Comparison of ENCODE assay signal across 13 cellular contexts in the genomic region with DNA sequence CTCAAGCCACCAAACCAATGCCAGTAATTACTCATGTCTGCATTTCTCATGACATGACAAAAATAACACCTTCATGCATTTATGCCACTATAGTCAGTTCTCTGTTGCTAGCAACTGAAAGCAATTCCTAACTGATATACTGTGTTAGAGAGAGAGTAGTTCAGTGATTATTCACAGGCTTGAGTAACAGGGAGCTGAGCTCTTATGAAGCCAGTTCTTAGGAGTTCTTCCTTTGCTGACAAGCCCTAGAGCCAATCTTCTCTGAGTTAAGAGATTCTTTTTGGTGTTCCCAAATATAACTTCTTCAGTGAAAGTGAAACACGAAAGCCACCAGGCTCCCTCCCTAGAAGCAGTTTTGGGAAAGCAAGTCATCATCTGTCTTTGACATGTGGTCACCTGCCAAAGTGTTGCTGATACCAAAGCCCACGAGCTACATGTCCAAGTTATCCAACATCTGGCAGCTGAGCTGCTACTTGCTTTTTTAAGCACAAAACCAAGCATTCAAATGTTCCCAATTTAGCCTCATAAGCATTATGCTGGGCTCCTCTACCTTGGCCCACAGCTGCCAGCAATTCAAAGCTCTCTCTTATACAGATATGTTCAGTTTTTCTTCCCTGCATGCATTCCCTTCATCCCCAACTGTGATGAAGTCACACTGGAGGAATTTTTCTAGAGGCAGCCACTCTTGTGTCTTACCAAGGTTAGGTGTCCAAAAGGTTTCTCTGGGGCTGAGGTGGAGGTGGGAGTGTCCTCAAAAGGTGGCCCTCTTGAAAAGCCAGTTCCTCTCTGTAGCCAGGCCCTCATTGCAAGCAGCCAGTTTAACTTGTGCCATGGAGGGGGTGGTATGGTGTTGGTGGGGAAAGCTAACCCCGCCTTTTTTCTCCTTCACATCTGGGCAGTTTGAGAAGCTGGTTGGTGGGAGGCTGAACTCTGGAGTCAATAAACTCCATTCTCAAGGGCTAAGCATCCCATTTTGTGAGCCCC.
DNase-seq lines count a peak whose midpoint lies in the region; ATAC-seq and TF ChIP-seq lines count a peak whose summit lies in the region.
"Had no signal": no experiment of that assay in that cellular context is flagged by ENCODE, and none has a peak within 500 bp of the region (broad histone marks: within the 10 kb centered on the region; RNA-seq: fewer than 3 reads in every experiment).

No MANE protein-coding gene starts in this region.

- POLR2A ChIA-PET in OCI-LY7 (lab: Charles Lee) = no interaction called here

- DNase-seq in EH (ENCODE audit: low read depth) (peak; percentile 36), OCI-LY7 (ENCODE audit: low spot score) (no peak), fibroblast of mammary gland (ENCODE audit: low read depth) (peak; percentile 31), myocyte (ENCODE audit: low read depth) (peak; percentile 53), cerebellar cortex (ENCODE audit: low spot score) (no peak), NCI-H2107 treated with DMSO at 0.1 percent for 48 hours (lab: John Stamatoyannopoulos, UW; ENCODE audit: unreplicated experiment) (no peak), thyroid gland (no peak)
- DNase-seq: activated T-cell treated with anti-CD3 and anti-CD28 coated beads for 4 hours, dermis blood vessel endothelial cell, EL, NCI-H1092, NCI-H446 treated with DMSO at 0.1 percent for 48 hours had no signal

- 76 to 83% methylated on average over 3 of the region's 3 CpGs for WGBS in thyroid gland, 2 donors

- H3K9me2 ChIP-seq in OCI-LY7 (ENCODE audit: insufficient read depth, low read length) = no peaks in the 10 kb centered on the region

- no peaks in the 10 kb centered on the region for H3K9me3 ChIP-seq in OCI-LY7 (ENCODE audit: low read length)
- no peaks in the 10 kb centered on the region for H3K9me3 ChIP-seq in thyroid gland

- H3K36me3 ChIP-seq in OCI-LY7 (ENCODE audit: insufficient read depth, low read length) (no peaks in the 10 kb centered on the region), thyroid gland (no peaks in the 10 kb centered on the region)

- CTCF ChIA-PET in OCI-LY7 (lab: Charles Lee; ENCODE audit: unreplicated experiment) = no interaction called here

- intact Hi-C loops in OCI-LY7 (cut with micrococcal nuclease; ENCODE audit: unreplicated experiment) (no loop called here), thyroid gland (cut with DNase I) (no loop called here)

- no peaks in the 10 kb centered on the region for H3K79me2 ChIP-seq in OCI-LY7 (ENCODE audit: insufficient read depth, low read depth, low read length)

- TF ChIP-seq CTCF in OCI-LY7 (conservative IDR thresholded peaks at IDR 0.05; ENCODE audit: low read length) = no peak
- TF ChIP-seq CTCF in fibroblast of mammary gland (conservative IDR thresholded peaks at IDR 0.05; ENCODE audit: control insufficient read depth, insufficient read depth, low read depth, low read length) = no peak
- TF ChIP-seq CTCF in thyroid gland (IDR thresholded peaks at IDR 0.05) = no peak

- H3K4me2 ChIP-seq in OCI-LY7 (ENCODE audit: low read length) = 0 out of 2 replicates have a peak overlapping the region, but pooled peaks have one; percentile 14

- BruUV-seq in OCI-LY7 (replicated peaks; lab: Mats Ljungman, UMichigan) = no TSS peak

- no peaks in the 10 kb centered on the region for H4K20me1 ChIP-seq in OCI-LY7 (ENCODE audit: insufficient read depth, low read length)

- no peak overlapping the region for H3K27ac ChIP-seq in OCI-LY7 (ENCODE audit: low read depth, low read length, poor library complexity, severe bottlenecking)
- no peak overlapping the region for H3K27ac ChIP-seq in thyroid gland

- TF ChIP-seq POLR2A in thyroid gland (IDR thresholded peaks at IDR 0.05) = no peak

- no peak for ATAC-seq in HG03108 (IDR thresholded peaks at IDR 0.05; ENCODE audit: unreplicated experiment)

- no peak overlapping the region for H2AFZ ChIP-seq in OCI-LY7 (ENCODE audit: low read length)

- no peak overlapping the region for H3K4me3 ChIP-seq in OCI-LY7 (ENCODE audit: low read depth, low read length, poor library complexity, severe bottlenecking)
- no peak overlapping the region for H3K4me3 ChIP-seq in fibroblast of mammary gland (ENCODE audit: control insufficient read depth, low read depth, low read length)
- H3K4me3 ChIP-seq in thyroid gland (replicated peaks in 1 of 3) = no peak overlapping the region

- no peaks in the 10 kb centered on the region for H3K27me3 ChIP-seq in thyroid gland

- H3K4me1 ChIP-seq in OCI-LY7 (ENCODE audit: insufficient read depth, low read length, poor library complexity, severe bottlenecking) = peaks cover 10% of the 10 kb centered on the region
- no peaks in the 10 kb centered on the region for H3K4me1 ChIP-seq in thyroid gland

Comparison
In these comparisons a context has a peak if more than half of its experiments do, and no peak if none do; other contexts are left out.
1. DNase-seq: peak in EH (single experiment), fibroblast of mammary gland (single experiment) and myocyte (single experiment); none in OCI-LY7 (single experiment), cerebellar cortex (single experiment), NCI-H2107 treated with DMSO at 0.1 percent for 48 hours (single experiment) and thyroid gland (0 of 2).